Comparison of ENCODE assay signal across 34 cellular contexts in genomic region chr14:105220699-105221597, GRCh38. TPM values are rescaled to one million over a fixed set of nuclear protein-coding genes. Genes with fewer than 3 reads are reported as not detected.
DNase-seq lines count a peak whose midpoint lies in the region; ATAC-seq, FAIRE-seq and TF ChIP-seq lines count a peak whose summit lies in the region.
"Had no signal": no experiment of that assay in that cellular context is flagged by ENCODE, and none has a peak within 500 bp of the region (broad histone marks: within the 10 kb centered on the region; RNA-seq: fewer than 3 reads in every experiment).

No MANE protein-coding gene starts in this region.

- TF ChIP-seq EP300 in upper lobe of left lung (IDR thresholded peaks at IDR 0.05) = no peak

- TF ChIP-seq CTCF in glutamatergic neuron (IDR thresholded peaks at IDR 0.05; ENCODE audit: partially characterized antibody, unreplicated experiment) (no peak), neural crest cell (conservative IDR thresholded peaks at IDR 0.05) (no peak), upper lobe of left lung (IDR thresholded peaks at IDR 0.05) (no peak), kidney (IDR thresholded peaks at IDR 0.05; ENCODE audit: borderline replicate concordance, extremely low read depth, insufficient read depth) (no peak), GM10266 (IDR thresholded peaks at IDR 0.05; ENCODE audit: control insufficient read depth, insufficient read depth, low read depth, missing control alignments) (no peak)

- no peak overlapping the region for H3K4me3 Mint-ChIP-seq in glutamatergic neuron (ENCODE audit: unreplicated experiment)
- H3K4me3 Mint-ChIP-seq in neural crest cell = no peak overlapping the region
- H3K4me3 Mint-ChIP-seq: activated CD4-positive, alpha-beta T cell treated with anti-CD3 and anti-CD28 coated beads for 36 hours; activated CD8-positive, alpha-beta T cell treated with anti-CD3 and anti-CD28 coated beads for 36 hours; activated naive CD4-positive, alpha-beta T cell treated with anti-CD3 and anti-CD28 coated beads for 36 hours; activated T-helper 1 cell treated with anti-CD3 and anti-CD28 coated beads, Interleukin-12 subunit alpha, Interleukin-12 subunit beta, Interleukin-2, Interleukin-4 antibody, amounts not matched to agents 30 ng/mL and 10 ng/mL and 1 ng/mL, durations not matched to agents 14 hours and 24 hours and 36 hours; CD4-positive, alpha-beta T cell; GM23338 had no signal

- H3K27me3 ChIP-seq in upper lobe of left lung = no peaks in the 10 kb centered on the region
- H3K27me3 ChIP-seq: brain microvascular endothelial cell, hepatocyte, vagina had no signal

- H3K27ac ChIP-seq in upper lobe of left lung (peak overlapping the region in 2 of 4 donors; percentile 19 to 51), kidney (ENCODE audit: low read depth in 2 of 2, low read length in 2 of 2) (peak overlapping the region in 1 of 2 donors; percentile 49)
- H3K27ac ChIP-seq: brain microvascular endothelial cell, hepatocyte, HL-60, PC-9, vagina had no signal

- DNase-seq in Right ventricle myocardium superior (no peak), cardiac septum (ENCODE audit: low spot score) (no peak), glutamatergic neuron (peak; percentile 9), neural crest cell (ENCODE audit: low read depth, low spot score) (no peak), upper lobe of left lung (peak; percentile 61 to 62), kidney (no peak), GM10266 (ENCODE audit: extremely low spot score) (no peak), G401 (ENCODE audit: low spot score) (no peak)
- DNase-seq: activated CD4-positive, alpha-beta T cell treated with anti-CD3 and anti-CD28 coated beads for 36 hours; activated CD8-positive, alpha-beta memory T cell treated with anti-CD3 and anti-CD28 coated beads, Interleukin-2, amount 50 U/mL, for 48 hours; activated CD8-positive, alpha-beta T cell treated with anti-CD3 and anti-CD28 coated beads for 36 hours; activated naive CD4-positive, alpha-beta T cell treated with anti-CD3 and anti-CD28 coated beads for 36 hours; amniotic stem cell; brain microvascular endothelial cell; CD4-positive, alpha-beta T cell; foreskin melanocyte; mesendoderm; NCI-H1436; NCI-H2081; NCI-H226; NCI-H69; PC-9; SIG-M5; stimulated activated CD4-positive, alpha-beta T cell treated with anti-CD3 and anti-CD28 coated beads, Interleukin-15, amount 100 ng/mL, for 24 hours; stimulated activated CD4-positive, alpha-beta T cell treated with anti-CD3 and anti-CD28 coated beads, Interleukin-4, amount 100 ng/mL, for 4 hours; T-helper 9 cell had no signal

- H3K27me3 Mint-ChIP-seq in glutamatergic neuron (ENCODE audit: unreplicated experiment) (peaks cover 6% of the 10 kb centered on the region), neural crest cell (ENCODE audit: low read depth) (no peaks in the 10 kb centered on the region)
- H3K27me3 Mint-ChIP-seq: activated CD4-positive, alpha-beta T cell treated with anti-CD3 and anti-CD28 coated beads for 36 hours; activated CD8-positive, alpha-beta T cell treated with anti-CD3 and anti-CD28 coated beads for 36 hours; CD4-positive, alpha-beta T cell; progenitor cell of endocrine pancreas had no signal

- H3K4me1 Mint-ChIP-seq in glutamatergic neuron (ENCODE audit: low read depth, unreplicated experiment) (peaks cover 7% of the 10 kb centered on the region), neural crest cell (peaks cover 6% of the 10 kb centered on the region)
- H3K4me1 Mint-ChIP-seq: activated CD4-positive, alpha-beta T cell treated with anti-CD3 and anti-CD28 coated beads for 36 hours; GM23338 had no signal

- WGBS in upper lobe of left lung, 2 donors = 77 to 86% methylated on average over 10 to 23 of the region's 29 CpGs

- intact Hi-C loops in Right ventricle myocardium superior (cut with DNase I) = no loop called here
- intact Hi-C loops in cardiac septum (cut with DNase I) = loop anchor here (1.0 kb wide), 1 partner anchor 27 kb away; the partner anchor contains the start of gene BTBD6
- intact Hi-C loops in kidney (cut with DNase I) = no loop called here

- no peaks in the 10 kb centered on the region for H3K9me3 ChIP-seq in upper lobe of left lung
- H3K9me3 ChIP-seq in kidney (ENCODE audit: control insufficient read depth in 1 of 2, low read length in 2 of 2) = no peaks in the 10 kb centered on the region
- H3K9me3 ChIP-seq: vagina had no signal

- no peak for TF ChIP-seq POLR2A in upper lobe of left lung (IDR thresholded peaks at IDR 0.05)

- H3K36me3 Mint-ChIP-seq in glutamatergic neuron (ENCODE audit: unreplicated experiment) (peaks cover 7% of the 10 kb centered on the region), neural crest cell (ENCODE audit: low read depth) (peaks cover 19% of the 10 kb centered on the region)

- FAIRE-seq in kidney (lab: Jason Lieb, UNC) = no peak
- FAIRE-seq: D721Med had no signal

- H3K9ac ChIP-seq in kidney (ENCODE audit: low read length in 2 of 2) = no peak overlapping the region

- H3K27ac Mint-ChIP-seq in glutamatergic neuron (ENCODE audit: unreplicated experiment) (no peak overlapping the region), neural crest cell (ENCODE audit: unreplicated experiment) (peak overlapping the region; percentile 27)
- H3K27ac Mint-ChIP-seq: activated CD4-positive, alpha-beta T cell treated with anti-CD3 and anti-CD28 coated beads for 36 hours; activated CD8-positive, alpha-beta T cell treated with anti-CD3 and anti-CD28 coated beads for 36 hours; activated naive CD4-positive, alpha-beta T cell treated with anti-CD3 and anti-CD28 coated beads for 36 hours; activated T-helper 1 cell treated with anti-CD3 and anti-CD28 coated beads, Interleukin-12 subunit alpha, Interleukin-12 subunit beta, Interleukin-2, Interleukin-4 antibody, amounts not matched to agents 30 ng/mL and 10 ng/mL and 1 ng/mL, durations not matched to agents 14 hours and 24 hours and 36 hours; CD4-positive, alpha-beta T cell; GM23338; progenitor cell of endocrine pancreas had no signal

- peaks cover 3% of the 10 kb centered on the region for H3K9me3 Mint-ChIP-seq in glutamatergic neuron (ENCODE audit: unreplicated experiment)
- H3K9me3 Mint-ChIP-seq in neural crest cell = no peaks in the 10 kb centered on the region
- H3K9me3 Mint-ChIP-seq: activated CD8-positive, alpha-beta T cell treated with anti-CD3 and anti-CD28 coated beads for 36 hours; activated naive CD4-positive, alpha-beta T cell treated with anti-CD3 and anti-CD28 coated beads for 36 hours; activated T-helper 1 cell treated with anti-CD3 and anti-CD28 coated beads, Interleukin-12 subunit alpha, Interleukin-12 subunit beta, Interleukin-2, Interleukin-4 antibody, amounts not matched to agents 30 ng/mL and 10 ng/mL and 1 ng/mL, durations not matched to agents 14 hours and 24 hours and 36 hours; CD4-positive, alpha-beta T cell; GM23338 had no signal

- in situ Hi-C loops in G401 (cut with HindIII; ENCODE audit: low sequenced_read_pairs) = no loop called here

- H3K36me3 ChIP-seq in upper lobe of left lung = peaks cover 0 to 81% (median 60%) of the 10 kb centered on the region in 4 donors
- H3K36me3 ChIP-seq in kidney (ENCODE audit: control insufficient read depth in 1 of 2, insufficient read depth in 2 of 2, low read length in 2 of 2) = peaks cover 4 to 10% of the 10 kb centered on the region in 2 donors

- H3K4me3 ChIP-seq in upper lobe of left lung (no peak overlapping the region), kidney (ENCODE audit: low read length in 2 of 2) (no peak overlapping the region)
- H3K4me3 ChIP-seq: GM23338, hepatocyte, PC-9, vagina had no signal

- peaks cover 0 to 20% (median 2%) of the 10 kb centered on the region in 4 donors for H3K4me1 ChIP-seq in upper lobe of left lung
- H3K4me1 ChIP-seq in kidney (ENCODE audit: control insufficient read depth in 1 of 2, insufficient read depth in 1 of 2, low read depth in 1 of 2, low read length in 2 of 2) = peaks cover 13 to 15% of the 10 kb centered on the region in 2 donors
- H3K4me1 ChIP-seq: vagina had no signal

- ATAC-seq in Right ventricle myocardium superior (ENCODE audit: poor library complexity) = peak; percentile 88
- no peak for ATAC-seq in upper lobe of left lung (ENCODE audit: low FRiP score in 2 of 2)
- ATAC-seq: activated CD4-positive, alpha-beta T cell treated with anti-CD3 and anti-CD28 coated beads for 36 hours; activated CD8-positive, alpha-beta T cell treated with anti-CD3 and anti-CD28 coated beads for 36 hours; GM23338 had no signal

RNA-seq across cellular contexts. Expression of gene BTBD6, which starts 27.4 kb away (rescaled TPM):
- 45.5 TPM for total RNA-seq in Right ventricle myocardium superior
- total RNA-seq in cardiac septum = 34.9 TPM
- 36.3 TPM for total RNA-seq in glutamatergic neuron (ENCODE audit: unreplicated experiment)
- total RNA-seq in neural crest cell = 33.6 and 36.6 TPM in 2 replicates
- total RNA-seq in upper lobe of left lung = 10 to 100 TPM; 36.4 to 71.7 (median 49.8) TPM
- 38.9 TPM for total RNA-seq in kidney
- polyA plus RNA-seq in kidney (ENCODE audit: insufficient read depth, low read depth, low replicate concordance) = 33.3 TPM
- total RNA-seq in G401 (2014; rRNA removed; shearing (Covaris generic)) = 40.4 and 42.6 TPM in 2 replicates
- total RNA-seq: A172 had no signal

RNA-seq across cellular contexts. Expression of gene NUDT14, which starts 39.8 kb away (rescaled TPM):
- total RNA-seq in Right ventricle myocardium superior (32.2 TPM), cardiac septum (27.1 TPM), glutamatergic neuron (ENCODE audit: unreplicated experiment) (114 TPM), neural crest cell (25.6 and 27.1 TPM in 2 replicates), upper lobe of left lung (10 to 100 TPM; 17.9 to 87.5 (median 54.9) TPM), kidney (48.6 TPM)
- 59.1 TPM for polyA plus RNA-seq in kidney (ENCODE audit: insufficient read depth, low read depth, low replicate concordance)
- 39.0 and 46.0 TPM in 2 replicates for total RNA-seq in G401 (2014; rRNA removed; shearing (Covaris generic))

RNA-seq across cellular contexts. Expression of gene JAG2, which starts 52.4 kb away (rescaled TPM):
- total RNA-seq in Right ventricle myocardium superior (28.6 TPM), cardiac septum (36.7 TPM), glutamatergic neuron (ENCODE audit: unreplicated experiment) (84.1 TPM), neural crest cell (2.7 and 4.2 TPM in 2 replicates), upper lobe of left lung (10 to 100 TPM; 14.9 to 43.4 (median 23.8) TPM), kidney (26.1 TPM)
- 6.3 TPM for polyA plus RNA-seq in kidney (ENCODE audit: insufficient read depth, low read depth, low replicate concordance)
- total RNA-seq in G401 (2014; rRNA removed; shearing (Covaris generic)) = 8.6 and 17.2 TPM in 2 replicates

Comparison
In these comparisons a context has a peak if more than half of its experiments do, and no peak if none do; other contexts are left out.
1. DNase-seq: peak in glutamatergic neuron (single experiment) and upper lobe of left lung (2 of 2); none in Right ventricle myocardium superior (single experiment), cardiac septum (single experiment), neural crest cell (single experiment), kidney (single experiment), GM10266 (single experiment) and G401 (single experiment).